In genomic region chr19:5829567-5830315, GRCh38 we compare ENCODE assay signal across 1 cellular context.
TF ChIP-seq lines count a peak whose summit lies in the region.

No MANE protein-coding gene starts in this region.

TF ChIP-seq in HepG2, 621 proteins besides CTCF, POLR2A, EP300 and RAD21:
- TF ChIP-seq ADNP (CRISPR knock-in tag; IDR thresholded peaks at IDR 0.05), result peak; percentile 74
- TF ChIP-seq AGO2 (optimal IDR thresholded peaks at IDR 0.05; ENCODE audit: low read depth, low read length), result peak; percentile 43
- TF ChIP-seq ZNF281 (CRISPR knock-in tag; IDR thresholded peaks at IDR 0.05; ENCODE audit: borderline replicate concordance), result no peak
- TF ChIP-seq ZC3H13 (CRISPR knock-in tag; IDR thresholded peaks at IDR 0.05), result peak; percentile 47; the same call in 1 of the 2 replicates
- TF ChIP-seq SSRP1 (CRISPR knock-in tag; IDR thresholded peaks at IDR 0.05), result 0 out of 2 replicates have a peak, but pooled peaks have one; percentile 21
- TF ChIP-seq ISL2 (CRISPR knock-in tag; IDR thresholded peaks at IDR 0.05), result no peak
- 0 out of 2 replicates have a peak, but pooled peaks have one; percentile 18 for TF ChIP-seq ZFX (CRISPR knock-in tag; IDR thresholded peaks at IDR 0.05; ENCODE audit: low read depth)
- peak; percentile 87 for TF ChIP-seq ZMYM3 (CRISPR knock-in tag; IDR thresholded peaks at IDR 0.05)
- no peak for TF ChIP-seq RCOR2 (CRISPR knock-in tag; IDR thresholded peaks at IDR 0.05)
- no peak for TF ChIP-seq ZNF737 (CRISPR knock-in tag; IDR thresholded peaks at IDR 0.05; ENCODE audit: borderline replicate concordance)
- TF ChIP-seq AGO1 (IDR thresholded peaks at IDR 0.05; ENCODE audit: low read depth, low read length, poor library complexity, severe bottlenecking), result peak; percentile 60
- peak; percentile 70; the same call in 1 of the 2 replicates for TF ChIP-seq ZNF768 (CRISPR knock-in tag; IDR thresholded peaks at IDR 0.05)
- TF ChIP-seq POLR2G (IDR thresholded peaks at IDR 0.05; ENCODE audit: low read depth, low read length), result peak; percentile 12; the same call in 1 of the 2 replicates
- TF ChIP-seq AKAP8 (CRISPR knock-in tag; IDR thresholded peaks at IDR 0.05), result peak; percentile 76; the same call in 1 of the 2 replicates
- peak; percentile 15; the same call in 1 of the 2 replicates for TF ChIP-seq ZBTB33 (CRISPR knock-in tag; IDR thresholded peaks at IDR 0.05)
